In the genomic region with DNA sequence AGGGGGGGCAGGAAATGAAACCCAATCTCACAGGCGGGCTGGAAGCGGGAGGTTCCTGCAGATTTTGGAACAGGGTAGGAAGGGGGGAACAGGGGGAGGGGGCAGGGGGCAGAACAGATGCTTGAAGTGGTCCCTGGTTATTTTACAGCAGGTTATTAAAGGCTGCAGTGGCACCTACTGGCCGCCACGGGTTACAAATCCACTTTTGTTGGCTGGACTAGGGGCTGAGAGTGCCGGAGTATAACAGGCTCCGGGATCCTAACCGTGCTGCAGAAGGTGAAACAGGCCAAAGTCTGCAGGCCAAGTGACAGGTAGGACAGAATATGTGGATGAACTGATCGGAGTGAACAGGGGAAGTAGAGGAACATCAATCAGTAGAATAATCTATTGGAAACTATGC, we compare ENCODE assay signal across 9 cellular contexts. TPM values are rescaled to one million over a fixed set of nuclear protein-coding genes. Genes with fewer than 3 reads are reported as not detected.
A peak's percentile ranks its signal among the peaks of the same experiment; 100 is the strongest.
DNase-seq lines count a peak whose midpoint lies in the region; TF ChIP-seq lines count a peak whose summit lies in the region.
"Had no signal": no experiment of that assay in that cellular context is flagged by ENCODE, and none has a peak within 500 bp of the region (broad histone marks: within the 10 kb centered on the region; RNA-seq: fewer than 3 reads in every experiment).

No MANE protein-coding gene starts in this region.

- H3K79me2 ChIP-seq in GM23248 (ENCODE audit: insufficient read depth) (no peaks in the 10 kb centered on the region), OCI-LY1 (ENCODE audit: insufficient read depth, low read length) (no peaks in the 10 kb centered on the region)

- H3K36me3 ChIP-seq in GM23248 (ENCODE audit: low read depth) (no peaks in the 10 kb centered on the region), OCI-LY1 (ENCODE audit: insufficient read depth, low read length) (no peaks in the 10 kb centered on the region)

- no peaks in the 10 kb centered on the region for H3K9me3 ChIP-seq in GM23248 (ENCODE audit: low read depth)
- H3K9me3 ChIP-seq in OCI-LY1 (ENCODE audit: low read length), result no peaks in the 10 kb centered on the region

- peak; percentile 28; the same call in 1 of the 2 replicates for TF ChIP-seq CTCF in OCI-LY1 (IDR thresholded peaks at IDR 0.05; ENCODE audit: low read length)
- peak; percentile 55 for TF ChIP-seq CTCF in epithelial cell of proximal tubule (conservative IDR thresholded peaks at IDR 0.05; ENCODE audit: low read depth, low read length)
- peak; percentile 59 for TF ChIP-seq CTCF in progenitor cell of endocrine pancreas (IDR thresholded peaks at IDR 0.05; ENCODE audit: unreplicated experiment)

- in situ Hi-C loops in GM23248 (cut with MboI), result loop anchor here (25.0 kb wide), 1 partner anchor 455 kb away; a partner anchor contains a TSS

- H3K27ac Mint-ChIP-seq in progenitor cell of endocrine pancreas, result no peak overlapping the region
- H3K27ac Mint-ChIP-seq: CD4-positive, CD25-positive, alpha-beta regulatory T cell had no signal

- DNase-seq in NCI-H2227 (lab: John Stamatoyannopoulos, UW; ENCODE audit: unreplicated experiment), result peak; percentile 29
- no peak for DNase-seq in NCI-H2227 treated with DMSO at 0.1 percent for 48 hours (lab: John Stamatoyannopoulos, UW)
- peak; percentile 60 for DNase-seq in GM23248
- no peak for DNase-seq in epithelial cell of proximal tubule (ENCODE audit: low read depth)
- no peak for DNase-seq in progenitor cell of endocrine pancreas (ENCODE audit: low spot score, unreplicated experiment)
- DNase-seq in GF-D8 (lab: John Stamatoyannopoulos, UW), result no peak
- DNase-seq in NCI-H226, result no peak

- H3K4me3 Mint-ChIP-seq in progenitor cell of endocrine pancreas (ENCODE audit: low read depth), result no peak overlapping the region

- H3K27ac ChIP-seq in GM23248 (no peak overlapping the region), OCI-LY1 (ENCODE audit: low read depth, low read length, poor library complexity, severe bottlenecking) (no peak overlapping the region)

- H3K9ac ChIP-seq in GM23248 (no peak overlapping the region), OCI-LY1 (ENCODE audit: low read length) (no peak overlapping the region)

- WGBS in GM23248 (ENCODE audit: low coverage in 1 of 2, low lambda C conversion rate in 2 of 2, missing lambda C conversion rate in 2 of 2), 2 experiments, result 6 to 8% methylated on average over 6 to 8 of the region's 8 CpGs

- H3K27me3 Mint-ChIP-seq in progenitor cell of endocrine pancreas, result peaks cover 100% of the 10 kb centered on the region

- H3K4me1 Mint-ChIP-seq in progenitor cell of endocrine pancreas (ENCODE audit: low read depth), result peaks cover 7% of the 10 kb centered on the region

- no peaks in the 10 kb centered on the region for H3K9me3 Mint-ChIP-seq in progenitor cell of endocrine pancreas (ENCODE audit: low read depth)

- H2AFZ ChIP-seq in GM23248 (no peak overlapping the region), OCI-LY1 (ENCODE audit: low read length) (no peak overlapping the region)

- peaks cover 93% of the 10 kb centered on the region for H3K27me3 ChIP-seq in GM23248 (replicated peaks; ENCODE audit: insufficient read depth)
- H3K27me3 ChIP-seq in OCI-LY1 (ENCODE audit: insufficient read depth, low read length), result no peaks in the 10 kb centered on the region

- H3F3A ChIP-seq in GM23248 (ENCODE audit: insufficient read depth), result no peaks in the 10 kb centered on the region
- no peaks in the 10 kb centered on the region for H3F3A ChIP-seq in OCI-LY1 (ENCODE audit: insufficient read depth, low read length)

- H3K36me3 Mint-ChIP-seq in progenitor cell of endocrine pancreas (ENCODE audit: insufficient read depth), result no peaks in the 10 kb centered on the region
- H3K36me3 Mint-ChIP-seq: CD4-positive, CD25-positive, alpha-beta regulatory T cell had no signal

- H3K4me2 ChIP-seq in GM23248 (ENCODE audit: unreplicated experiment) (no peak overlapping the region), OCI-LY1 (ENCODE audit: low read length) (no peak overlapping the region)

- no peak overlapping the region for H3K4me3 ChIP-seq in GM23248
- no peak overlapping the region for H3K4me3 ChIP-seq in OCI-LY1 (ENCODE audit: low read depth, low read length, poor library complexity, severe bottlenecking)
- H3K4me3 ChIP-seq in epithelial cell of proximal tubule (ENCODE audit: low read depth, low read length), result no peak overlapping the region

- H3K9me2 ChIP-seq in GM23248 (ENCODE audit: insufficient read depth) (no peaks in the 10 kb centered on the region), OCI-LY1 (ENCODE audit: low read depth, low read length) (no peaks in the 10 kb centered on the region)

- H4K20me1 ChIP-seq in GM23248 (ENCODE audit: insufficient read depth) (no peaks in the 10 kb centered on the region), OCI-LY1 (ENCODE audit: insufficient read depth, low read length) (no peaks in the 10 kb centered on the region)

- 0 out of 2 replicates have a peak, but pooled peaks cover 10% of the 10 kb centered on the region for H3K4me1 ChIP-seq in GM23248 (ENCODE audit: insufficient read depth)
- H3K4me1 ChIP-seq in OCI-LY1 (ENCODE audit: insufficient read depth, low read length, severe bottlenecking), result no peaks in the 10 kb centered on the region

RNA-seq across cellular contexts. Expression of a gene that starts 2.5 kb away (rescaled TPM):
- total RNA-seq in GM23248 (2014; rRNA removed; shearing (Covaris generic)), result 10.5 and 12.1 TPM in 2 replicates
- polyA plus RNA-seq in GM23248 (2016; fragmentation: Nextera tagmentation; extraction: Ambion mirVana), result 9.9 and 12.1 TPM in 2 replicates
- total RNA-seq in epithelial cell of proximal tubule (18.9 and 30.6 TPM in 2 replicates), progenitor cell of endocrine pancreas (9.9 and 10.2 TPM in 2 replicates)

RNA-seq across cellular contexts. Expression of a gene that starts 30.0 kb away (rescaled TPM):
- 0.51 and 1.3 TPM in 2 replicates for total RNA-seq in GM23248 (2014; rRNA removed; shearing (Covaris generic))
- polyA plus RNA-seq in GM23248 (2016; fragmentation: Nextera tagmentation; extraction: Ambion mirVana), result 0.53 and 1.1 TPM in 2 replicates
- 1.4 and 1.9 TPM in 2 replicates for total RNA-seq in epithelial cell of proximal tubule
- total RNA-seq in progenitor cell of endocrine pancreas, result not detected in 2 replicates

RNA-seq across cellular contexts. Expression of a gene that starts 51.4 kb away (rescaled TPM):
- not detected in 2 replicates for total RNA-seq in GM23248 (2014; rRNA removed; shearing (Covaris generic))
- polyA plus RNA-seq in GM23248 (2016; fragmentation: Nextera tagmentation; extraction: Ambion mirVana), result not detected in 2 replicates
- total RNA-seq in epithelial cell of proximal tubule (not detected in 2 replicates), progenitor cell of endocrine pancreas (not detected in 2 replicates)
- total RNA-seq: CD4-positive, CD25-positive, alpha-beta regulatory T cell had no signal
- polyA plus RNA-seq: CD4-positive, CD25-positive, alpha-beta regulatory T cell had no signal

Comparison
In these comparisons a context has a peak if more than half of its experiments do, and no peak if none do; other contexts are left out.
1. DNase-seq: peak in NCI-H2227 (single experiment) and GM23248 (single experiment); none in NCI-H2227 treated with DMSO at 0.1 percent for 48 hours (single experiment), epithelial cell of proximal tubule (single experiment), progenitor cell of endocrine pancreas (single experiment), GF-D8 (single experiment) and NCI-H226 (single experiment).
2. Peak in every context shown above with its lines, with median percentiles within 50 percentile points of each other: CTCF ChIP-seq.